ENCODE assay signal across 8 cellular contexts in the genomic region with DNA sequence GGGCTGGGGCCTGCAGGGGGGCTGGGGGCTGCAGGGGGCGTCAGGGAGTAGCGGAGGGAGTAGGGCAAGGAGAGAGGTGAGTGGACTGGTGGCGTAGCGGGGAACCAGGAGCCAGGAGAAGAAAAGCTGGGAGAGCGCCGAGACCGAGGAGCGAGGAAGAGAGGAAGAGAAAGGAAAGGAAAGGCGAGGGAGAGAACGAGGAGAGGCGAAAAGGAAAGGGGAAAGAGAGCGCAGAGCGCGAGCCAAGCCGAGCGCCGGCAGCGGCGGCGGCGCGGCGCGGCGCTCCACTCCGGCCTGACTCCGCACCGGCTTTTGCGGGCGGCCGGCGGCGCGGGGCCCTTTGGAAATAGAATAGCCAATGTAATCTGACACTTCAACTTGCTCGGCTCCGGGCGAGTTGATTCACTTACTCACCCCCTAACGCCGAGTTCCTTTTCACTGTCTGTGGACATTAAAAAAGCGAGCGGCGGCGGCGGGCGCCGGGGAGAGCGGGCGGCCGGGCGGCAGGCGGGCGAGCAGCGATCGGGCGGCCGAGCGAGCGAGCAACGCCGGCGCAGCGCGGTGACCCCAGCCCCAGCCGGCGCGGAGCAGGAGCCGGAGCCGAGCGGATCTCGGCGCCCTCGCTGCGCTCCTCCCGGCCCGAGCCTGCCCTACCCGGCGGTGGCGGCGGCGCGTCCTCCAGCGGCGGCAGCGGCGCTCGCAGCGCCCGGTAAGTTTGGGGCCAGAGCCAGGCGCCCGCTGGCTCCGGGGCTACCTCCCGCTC. TPM values are rescaled to one million over a fixed set of nuclear protein-coding genes. Genes with fewer than 3 reads are reported as not detected.
A peak's percentile ranks its signal among the peaks of the same experiment; 100 is the strongest.
DNase-seq lines count a peak whose midpoint lies in the region; ATAC-seq and TF ChIP-seq lines count a peak whose summit lies in the region.

ZMIZ1 (plus strand) TSS at position 405 of the 763 bp plus-strand sequence. CDS start 132,667 bp downstream, outside the sequence.

- H3K9me3 Mint-ChIP-seq in chondrocyte (ENCODE audit: low read depth), result no peaks in the 10 kb centered on the region

- H3K36me3 ChIP-seq in kidney epithelial cell (ENCODE audit: control insufficient read depth, insufficient read depth, low read length), result no peaks in the 10 kb centered on the region

- H3K4me1 Mint-ChIP-seq in chondrocyte (ENCODE audit: low read depth), result peaks cover 36% of the 10 kb centered on the region

- peak; percentile 90 for DNase-seq in AG08395 (ENCODE audit: low spot score)
- DNase-seq in NCI-H2227 (lab: John Stamatoyannopoulos, UW; ENCODE audit: unreplicated experiment), result peak; percentile 85
- DNase-seq in activated CD4-positive, alpha-beta T cell treated with anti-CD3 and anti-CD28 coated beads for 1 hour, result peak; percentile 69
- DNase-seq in chondrocyte (ENCODE audit: low spot score), result no peak
- peak; percentile 61 for DNase-seq in kidney epithelial cell (ENCODE audit: low read depth)
- peak; percentile 68 to 70 for DNase-seq in stimulated activated CD4-positive, alpha-beta T cell treated with anti-CD3 and anti-CD28 coated beads, Interleukin-15, amount 100 ng/mL, for 48 hours (ENCODE audit: low read depth in 2 of 2)

- no peaks in the 10 kb centered on the region for H3K27me3 ChIP-seq in kidney epithelial cell (ENCODE audit: control insufficient read depth, insufficient read depth, low read length)

- ATAC-seq in GM18907 (IDR thresholded peaks at IDR 0.05; ENCODE audit: unreplicated experiment) (peak; percentile 69), HG03159 (IDR thresholded peaks at IDR 0.05; ENCODE audit: unreplicated experiment) (peak; percentile 58)

- H3K4me3 Mint-ChIP-seq in chondrocyte (ENCODE audit: unreplicated experiment), result peak within 1 kb of the TSS; percentile 97

- peak within 1 kb of the TSS; percentile 95 for H3K27ac Mint-ChIP-seq in chondrocyte (ENCODE audit: unreplicated experiment)

- TF ChIP-seq CTCF in chondrocyte (IDR thresholded peaks at IDR 0.05) (peak; percentile 63), kidney epithelial cell (IDR thresholded peaks at IDR 0.05; ENCODE audit: insufficient read depth, low read length, poor library complexity, severe bottlenecking) (no peak)

- H3K36me3 Mint-ChIP-seq in chondrocyte (ENCODE audit: low read depth), result no peaks in the 10 kb centered on the region

- H3K27me3 Mint-ChIP-seq in chondrocyte (ENCODE audit: low read depth), result no peaks in the 10 kb centered on the region

- H3K4me3 ChIP-seq in kidney epithelial cell (ENCODE audit: low read depth, low read length), result peak within 1 kb of the TSS; percentile 85

RNA-seq across cellular contexts. Expression of gene ZMIZ1, which starts in this region (rescaled TPM):
- total RNA-seq in chondrocyte (46.2 to 74.6 TPM (median 48.7 TPM) in 3 replicates), kidney epithelial cell (57.5 and 73.9 TPM in 2 replicates)
